ENCODE assay signal across 1 cellular context in the genomic region with DNA sequence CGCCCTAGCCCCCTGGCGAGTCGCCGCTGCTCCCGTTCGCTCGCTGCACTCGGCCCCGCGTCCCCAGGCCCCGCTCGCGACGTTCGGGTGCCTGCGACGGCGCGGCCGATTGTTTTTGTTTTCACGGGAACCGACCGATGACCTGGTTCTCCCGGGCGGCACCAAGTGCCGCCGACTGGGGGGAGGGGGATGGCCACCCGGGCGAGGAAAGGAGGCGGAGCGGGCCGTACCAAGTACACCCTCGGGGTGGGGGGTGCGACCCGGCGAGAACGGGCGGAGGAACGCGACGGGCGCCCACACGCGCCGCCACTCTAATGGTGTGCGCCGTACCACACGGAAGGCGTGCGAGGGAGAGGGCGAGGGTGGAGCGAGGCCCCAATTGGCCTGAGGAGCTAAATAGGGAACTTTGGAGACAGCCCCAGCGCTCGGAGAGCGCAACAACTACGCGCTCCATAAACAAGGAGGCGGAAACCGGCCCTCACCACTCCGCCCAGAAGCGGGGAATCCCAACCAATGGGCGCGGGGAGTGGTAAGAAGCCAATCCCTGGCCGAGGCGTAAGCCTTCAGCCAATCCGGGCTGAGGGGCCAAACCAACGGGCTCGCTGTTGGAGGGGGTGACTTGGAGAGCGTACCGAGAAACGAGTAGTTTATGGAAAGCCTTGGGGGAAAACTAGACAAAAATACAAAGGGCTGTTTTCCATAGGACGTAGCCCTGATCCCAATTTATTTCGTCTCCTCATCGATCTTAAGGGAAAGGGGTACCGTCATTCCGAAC.
TF ChIP-seq lines count a peak whose summit lies in the region.
"Not testable (repeated sequence)": the region's sequence is repeated elsewhere in the genome, so short reads cannot be mapped to it uniquely, and the experiment has no call there.

No MANE protein-coding gene starts in this region.

TF ChIP-seq in K562, 482 proteins besides CTCF, POLR2A, EP300 and RAD21 (continued from another document):
- TF ChIP-seq VEZF1 (CRISPR knock-in tag; IDR thresholded peaks at IDR 0.05) (peak; percentile 51; the same call in 1 of the 2 replicates), TCF7L2 (IDR thresholded peaks at IDR 0.05; ENCODE audit: low read depth, low read length) (peak; percentile 70), CC2D1A (IDR thresholded peaks at IDR 0.05) (peak; percentile 73), NONO (IDR thresholded peaks at IDR 0.05; ENCODE audit: low read depth in 2 of 2, low read length in 1 of 2) (peak in 1 of 2 experiments; percentile 87; a peak in 1 of 4 replicates), NFYB (IDR thresholded peaks at IDR 0.05; ENCODE audit: extremely low read depth, insufficient read length) (peak; percentile 49), KDM1A (IDR thresholded peaks at IDR 0.05) (peak in 1 of 2 experiments; percentile 69; a peak in 2 of 4 replicates), POLR2G (IDR thresholded peaks at IDR 0.05; ENCODE audit: low read depth, low read length) (peak; percentile 84), RBFOX2 (IDR thresholded peaks at IDR 0.05; ENCODE audit: low read depth, low read length) (peak; percentile 76), YY1 (IDR thresholded peaks at IDR 0.05; ENCODE audit: borderline replicate concordance in 1 of 3, control insufficient read depth in 1 of 3, extremely low read depth in 1 of 3, insufficient read depth in 3 of 3, insufficient read length in 1 of 3, insufficient replicate concordance in 2 of 3, low read depth in 1 of 3, low read length in 2 of 3) (peak in 1 of 3 experiments; percentile 25), ELF1 (tag; IDR thresholded peaks at IDR 0.05) (peak; percentile 49), MBD2 (IDR thresholded peaks at IDR 0.05; ENCODE audit: borderline replicate concordance, low read depth) (peak; percentile 79), CREB1 (IDR thresholded peaks at IDR 0.05) (peak; percentile 41; the same call in 1 of the 2 replicates), MAZ (CRISPR knock-in tag; conservative IDR thresholded peaks at IDR 0.05 in 1 of 2, IDR thresholded peaks at IDR 0.05 in 1 of 2) (peak in 1 of 2 experiments; percentile 32; a peak in 1 of 4 replicates), JUND (IDR thresholded peaks at IDR 0.05; ENCODE audit: borderline replicate concordance, low read depth, low read length) (peak; percentile 59), CREM (IDR thresholded peaks at IDR 0.05; ENCODE audit: low read depth) (peak; percentile 58), ASH1L (IDR thresholded peaks at IDR 0.05; ENCODE audit: borderline replicate concordance, low read depth, partially characterized antibody) (peak; percentile 31), CXXC5 (CRISPR knock-in tag; IDR thresholded peaks at IDR 0.05) (0 out of 2 replicates have a peak, but pooled peaks have one; percentile 18), ZNF444 (CRISPR knock-in tag; IDR thresholded peaks at IDR 0.05) (peak; percentile 87), BHLHE40 (IDR thresholded peaks at IDR 0.05; ENCODE audit: low read length) (0 out of 2 replicates have a peak, but pooled peaks have one; percentile 11), POLR2AphosphoS5 (IDR thresholded peaks at IDR 0.05; ENCODE audit: control insufficient read depth, insufficient read depth, low read depth, low read length) (0 out of 2 replicates have a peak, but pooled peaks have one; percentile 24), FOXK2 (conservative IDR thresholded peaks at IDR 0.05 in 1 of 2, IDR thresholded peaks at IDR 0.05 in 1 of 2; ENCODE audit: low read depth in 2 of 2) (peak in 1 of 2 experiments; percentile 16; a peak in 2 of 4 replicates), ATF7 (IDR thresholded peaks at IDR 0.05) (peak; percentile 76), FOS (IDR thresholded peaks at IDR 0.05; ENCODE audit: extremely low read depth, insufficient read length) (peak; percentile 40)
- TF ChIP-seq CREB1 (CRISPR knock-in tag; IDR thresholded peaks at IDR 0.05); JUND (tag; IDR thresholded peaks at IDR 0.05; ENCODE audit: borderline replicate concordance, low read depth, low read length): not testable (repeated sequence)
- TF ChIP-seq, protein P1, sequence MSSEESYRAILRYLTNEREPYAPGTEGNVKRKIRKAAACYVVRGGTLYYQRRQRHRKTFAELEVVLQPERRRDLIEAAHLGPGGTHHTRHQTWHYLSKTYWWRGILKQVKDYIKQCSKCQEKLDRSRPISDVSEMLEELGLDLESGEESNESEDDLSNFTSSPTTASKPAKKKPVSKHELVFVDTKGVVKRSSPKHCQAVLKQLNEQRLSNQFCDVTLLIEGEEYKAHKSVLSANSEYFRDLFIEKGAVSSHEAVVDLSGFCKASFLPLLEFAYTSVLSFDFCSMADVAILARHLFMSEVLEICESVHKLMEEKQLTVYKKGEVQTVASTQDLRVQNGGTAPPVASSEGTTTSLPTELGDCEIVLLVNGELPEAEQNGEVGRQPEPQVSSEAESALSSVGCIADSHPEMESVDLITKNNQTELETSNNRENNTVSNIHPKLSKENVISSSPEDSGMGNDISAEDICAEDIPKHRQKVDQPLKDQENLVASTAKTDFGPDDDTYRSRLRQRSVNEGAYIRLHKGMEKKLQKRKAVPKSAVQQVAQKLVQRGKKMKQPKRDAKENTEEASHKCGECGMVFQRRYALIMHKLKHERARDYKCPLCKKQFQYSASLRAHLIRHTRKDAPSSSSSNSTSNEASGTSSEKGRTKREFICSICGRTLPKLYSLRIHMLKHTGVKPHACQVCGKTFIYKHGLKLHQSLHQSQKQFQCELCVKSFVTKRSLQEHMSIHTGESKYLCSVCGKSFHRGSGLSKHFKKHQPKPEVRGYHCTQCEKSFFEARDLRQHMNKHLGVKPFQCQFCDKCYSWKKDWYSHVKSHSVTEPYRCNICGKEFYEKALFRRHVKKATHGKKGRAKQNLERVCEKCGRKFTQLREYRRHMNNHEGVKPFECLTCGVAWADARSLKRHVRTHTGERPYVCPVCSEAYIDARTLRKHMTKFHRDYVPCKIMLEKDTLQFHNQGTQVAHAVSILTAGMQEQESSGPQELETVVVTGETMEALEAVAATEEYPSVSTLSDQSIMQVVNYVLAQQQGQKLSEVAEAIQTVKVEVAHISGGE (CRISPR knock-in tag; IDR thresholded peaks at IDR 0.05) = 0 out of 6 replicates have a peak, but pooled peaks of 1 of the 3 experiments have one; percentile 43
- TF ChIP-seq, protein P2, sequence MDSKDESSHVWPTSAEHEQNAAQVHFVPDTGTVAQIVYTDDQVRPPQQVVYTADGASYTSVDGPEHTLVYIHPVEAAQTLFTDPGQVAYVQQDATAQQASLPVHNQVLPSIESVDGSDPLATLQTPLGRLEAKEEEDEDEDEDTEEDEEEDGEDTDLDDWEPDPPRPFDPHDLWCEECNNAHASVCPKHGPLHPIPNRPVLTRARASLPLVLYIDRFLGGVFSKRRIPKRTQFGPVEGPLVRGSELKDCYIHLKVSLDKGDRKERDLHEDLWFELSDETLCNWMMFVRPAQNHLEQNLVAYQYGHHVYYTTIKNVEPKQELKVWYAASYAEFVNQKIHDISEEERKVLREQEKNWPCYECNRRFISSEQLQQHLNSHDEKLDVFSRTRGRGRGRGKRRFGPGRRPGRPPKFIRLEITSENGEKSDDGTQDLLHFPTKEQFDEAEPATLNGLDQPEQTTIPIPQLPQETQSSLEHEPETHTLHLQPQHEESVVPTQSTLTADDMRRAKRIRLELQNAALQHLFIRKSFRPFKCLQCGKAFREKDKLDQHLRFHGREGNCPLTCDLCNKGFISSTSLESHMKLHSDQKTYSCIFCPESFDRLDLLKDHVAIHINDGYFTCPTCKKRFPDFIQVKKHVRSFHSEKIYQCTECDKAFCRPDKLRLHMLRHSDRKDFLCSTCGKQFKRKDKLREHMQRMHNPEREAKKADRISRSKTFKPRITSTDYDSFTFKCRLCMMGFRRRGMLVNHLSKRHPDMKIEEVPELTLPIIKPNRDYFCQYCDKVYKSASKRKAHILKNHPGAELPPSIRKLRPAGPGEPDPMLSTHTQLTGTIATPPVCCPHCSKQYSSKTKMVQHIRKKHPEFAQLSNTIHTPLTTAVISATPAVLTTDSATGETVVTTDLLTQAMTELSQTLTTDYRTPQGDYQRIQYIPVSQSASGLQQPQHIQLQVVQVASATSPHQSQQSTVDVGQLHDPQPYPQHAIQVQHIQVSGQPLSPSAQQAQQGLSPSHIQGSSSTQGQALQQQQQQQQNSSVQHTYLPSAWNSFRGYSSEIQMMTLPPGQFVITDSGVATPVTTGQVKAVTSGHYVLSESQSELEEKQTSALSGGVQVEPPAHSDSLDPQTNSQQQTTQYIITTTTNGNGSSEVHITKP (IDR thresholded peaks at IDR 0.05; ENCODE audit: partially characterized antibody) = peak; percentile 96
TF ChIP-seq in K562: peak in this region for 28; not testable (repeated sequence) for 454.
